3 cellular contexts compared by ENCODE assay signal in genomic region chr1:182394055-182394775, GRCh38.
TF ChIP-seq lines count a peak whose summit lies in the region.

No MANE protein-coding gene starts in this region.

TF ChIP-seq in liver, 16 proteins besides CTCF, POLR2A, EP300 and RAD21:
- TF ChIP-seq ATF3 (IDR thresholded peaks at IDR 0.05) = no peak
- TF ChIP-seq REST (IDR thresholded peaks at IDR 0.05) = no peak
- TF ChIP-seq MAX (IDR thresholded peaks at IDR 0.05) = no peak

TF ChIP-seq in HepG2, 621 proteins besides CTCF, POLR2A, EP300 and RAD21:
- TF ChIP-seq ZNF367 (CRISPR knock-in tag; IDR thresholded peaks at IDR 0.05; ENCODE audit: borderline replicate concordance) = no peak
- TF ChIP-seq HNF4G (IDR thresholded peaks at IDR 0.05; ENCODE audit: borderline replicate concordance, low read depth, low read length) = no peak
- no peak for TF ChIP-seq HNF4G (CRISPR knock-in tag; IDR thresholded peaks at IDR 0.05; ENCODE audit: borderline replicate concordance, low read depth)
- no peak for TF ChIP-seq JDP2 (CRISPR knock-in tag; IDR thresholded peaks at IDR 0.05; ENCODE audit: borderline replicate concordance)
- no peak for TF ChIP-seq RELA (CRISPR knock-in tag; IDR thresholded peaks at IDR 0.05)
- TF ChIP-seq ZBTB10 (CRISPR knock-in tag; IDR thresholded peaks at IDR 0.05; ENCODE audit: borderline replicate concordance) = no peak
- no peak for TF ChIP-seq POLR2G (IDR thresholded peaks at IDR 0.05; ENCODE audit: low read depth, low read length)
- no peak for TF ChIP-seq EZH2 (conservative IDR thresholded peaks at IDR 0.05; ENCODE audit: low read depth, low read length)
- no peak for TF ChIP-seq CBX1 (IDR thresholded peaks at IDR 0.05; ENCODE audit: low read depth)
- no peak for TF ChIP-seq DRAP1 (CRISPR knock-in tag; IDR thresholded peaks at IDR 0.05)
- no peak for TF ChIP-seq KAT8 (CRISPR knock-in tag; IDR thresholded peaks at IDR 0.05)

TF ChIP-seq in SK-N-SH treated with all-trans-retinoic acid at 6 μM for 48 hours, 23 proteins besides CTCF, POLR2A, EP300 and RAD21:
- TF ChIP-seq PATZ1 (CRISPR knock-in tag; IDR thresholded peaks at IDR 0.05; ENCODE audit: borderline replicate concordance) = no peak
- TF ChIP-seq ARNTL (CRISPR knock-in tag; IDR thresholded peaks at IDR 0.05; ENCODE audit: borderline replicate concordance, low read depth) = no peak
- TF ChIP-seq GLIS3 (CRISPR knock-in tag; IDR thresholded peaks at IDR 0.05) = no peak
- no peak for TF ChIP-seq OSR1 (CRISPR knock-in tag; IDR thresholded peaks at IDR 0.05)
- TF ChIP-seq CSRNP3 (CRISPR knock-in tag; IDR thresholded peaks at IDR 0.05) = no peak
- TF ChIP-seq TOX (CRISPR knock-in tag; IDR thresholded peaks at IDR 0.05; ENCODE audit: borderline replicate concordance) = no peak
- no peak for TF ChIP-seq ZNF8 (CRISPR knock-in tag; IDR thresholded peaks at IDR 0.05)
- no peak for TF ChIP-seq ZFP30 (CRISPR knock-in tag; IDR thresholded peaks at IDR 0.05)
- TF ChIP-seq ZFP3 (CRISPR knock-in tag; IDR thresholded peaks at IDR 0.05) = no peak
- TF ChIP-seq BACH2 (CRISPR knock-in tag; IDR thresholded peaks at IDR 0.05; ENCODE audit: borderline replicate concordance) = no peak
- TF ChIP-seq ZNF70 (CRISPR knock-in tag; IDR thresholded peaks at IDR 0.05) = no peak
- no peak for TF ChIP-seq CSDC2 (CRISPR knock-in tag; IDR thresholded peaks at IDR 0.05)
- no peak for TF ChIP-seq ESRRG (CRISPR knock-in tag; IDR thresholded peaks at IDR 0.05)
TF ChIP-seq in SK-N-SH treated with all-trans-retinoic acid at 6 μM for 48 hours: peak in this region for 0.
